In genomic region chr16:23867566-23867965, GRCh38 we compare ENCODE assay signal across 19 cellular contexts. TPM values are rescaled to one million over a fixed set of nuclear protein-coding genes. Genes with fewer than 3 reads are reported as not detected.
DNase-seq lines count a peak whose midpoint lies in the region; ATAC-seq, FAIRE-seq and TF ChIP-seq lines count a peak whose summit lies in the region.
"Had no signal": no experiment of that assay in that cellular context is flagged by ENCODE, and none has a peak within 500 bp of the region (broad histone marks: within the 10 kb centered on the region; RNA-seq: fewer than 3 reads in every experiment).

No MANE protein-coding gene starts in this region.

- H3K36me3 Mint-ChIP-seq in activated T-cell treated with anti-CD3 and anti-CD28 coated beads, Interleukin-2, amount 50 U/mL, for 24 hours (ENCODE audit: low read depth): peaks cover 25% of the 10 kb centered on the region
- H3K36me3 Mint-ChIP-seq in activated B cell treated with CpG ODN at 0.5 μM for 24 hours (ENCODE audit: low read depth): peaks cover 29% of the 10 kb centered on the region
- H3K36me3 Mint-ChIP-seq in stimulated activated naive B cell treated with anti-CD40 and anti-IgM and Interleukin-4, amounts not matched to agents 10 μg/mL and 1 μg/mL and 100 μg/mL, for 72 hours: peaks cover 9 to 35% of the 10 kb centered on the region in 2 donors

- no peak for DNase-seq in activated T-cell treated with anti-CD3 and anti-CD28 coated beads, Interleukin-2, amount 50 U/mL, for 24 hours
- no peak for DNase-seq in activated T-cell treated with anti-CD3 and anti-CD28 coated beads, Interleukin-2, amount 50 U/mL, for 1 hour
- DNase-seq in GM12891 (ENCODE audit: insufficient read length, low spot score): no peak
- no peak for DNase-seq in activated B cell treated with CpG ODN at 0.5 μM for 24 hours
- DNase-seq in stimulated activated naive B cell treated with anti-CD40 and anti-IgM and Interleukin-4, amounts not matched to agents 10 μg/mL and 1 μg/mL and 100 μg/mL, for 72 hours: no peak
- no peak for DNase-seq in NCI-H1092 treated with DMSO at 0.1 percent for 48 hours (lab: John Stamatoyannopoulos, UW)
- DNase-seq in NCI-H1930 (lab: John Stamatoyannopoulos, UW): no peak
- DNase-seq: 8988T; CD4-positive, CD25-positive, alpha-beta regulatory T cell; GOT3; HCEC 1CT; NCI-H1417; NCI-H1694 treated with DMSO at 0.1 percent for 48 hours; NCI-H446; NCI-H526; Peyer's patch; SJCRH30 had no signal

- peak; percentile 9 for FAIRE-seq in GM12891 (lab: Jason Lieb, UNC)

- no peak for TF ChIP-seq CTCF in activated B cell treated with CpG ODN at 0.5 μM for 24 hours (IDR thresholded peaks at IDR 0.05)

- no peaks in the 10 kb centered on the region for H3K27me3 Mint-ChIP-seq in activated T-cell treated with anti-CD3 and anti-CD28 coated beads, Interleukin-2, amount 50 U/mL, for 24 hours
- no peaks in the 10 kb centered on the region for H3K27me3 Mint-ChIP-seq in activated B cell treated with CpG ODN at 0.5 μM for 24 hours
- H3K27me3 Mint-ChIP-seq in stimulated activated naive B cell treated with anti-CD40 and anti-IgM and Interleukin-4, amounts not matched to agents 10 μg/mL and 1 μg/mL and 100 μg/mL, for 72 hours: no peaks in the 10 kb centered on the region
- H3K27me3 Mint-ChIP-seq: CD4-positive, CD25-positive, alpha-beta regulatory T cell had no signal

- POLR2A ChIA-PET in activated B cell treated with CpG ODN at 0.5 μM for 24 hours (lab: Charles Lee): interaction anchor here (0.6 kb wide), 1 partner anchor 25 kb away, joined by 4 read pairs; no protein-coding TSS in a partner anchor

- no peak for ATAC-seq in activated B cell treated with CpG ODN at 0.5 μM for 24 hours (ENCODE audit: low read depth)
- ATAC-seq in stimulated activated naive B cell treated with anti-CD40 and anti-IgM and Interleukin-4, amounts not matched to agents 10 μg/mL and 1 μg/mL and 100 μg/mL, for 72 hours (replicated peaks): no peak

- H3K9me3 Mint-ChIP-seq in activated T-cell treated with anti-CD3 and anti-CD28 coated beads, Interleukin-2, amount 50 U/mL, for 24 hours: no peaks in the 10 kb centered on the region
- H3K9me3 Mint-ChIP-seq in activated B cell treated with CpG ODN at 0.5 μM for 24 hours: no peaks in the 10 kb centered on the region
- no peaks in the 10 kb centered on the region for H3K9me3 Mint-ChIP-seq in stimulated activated naive B cell treated with anti-CD40 and anti-IgM and Interleukin-4, amounts not matched to agents 10 μg/mL and 1 μg/mL and 100 μg/mL, for 72 hours
- H3K9me3 Mint-ChIP-seq: CD4-positive, CD25-positive, alpha-beta regulatory T cell had no signal

- CTCF ChIA-PET in activated B cell treated with CpG ODN at 0.5 μM for 24 hours (lab: Charles Lee): interaction anchor here (1.4 to 5.3 kb wide), 3 partner anchors 10 to 142 kb away, joined by 4 to 22 read pairs (median 15); no protein-coding TSS in a partner anchor

- intact Hi-C loops in activated B cell treated with CpG ODN at 0.5 μM for 24 hours (cut with micrococcal nuclease): no loop called here

- no peak overlapping the region for H3K4me3 Mint-ChIP-seq in activated T-cell treated with anti-CD3 and anti-CD28 coated beads, Interleukin-2, amount 50 U/mL, for 24 hours
- H3K4me3 Mint-ChIP-seq in activated B cell treated with CpG ODN at 0.5 μM for 24 hours: no peak overlapping the region
- no peak overlapping the region for H3K4me3 Mint-ChIP-seq in stimulated activated naive B cell treated with anti-CD40 and anti-IgM and Interleukin-4, amounts not matched to agents 10 μg/mL and 1 μg/mL and 100 μg/mL, for 72 hours
- H3K4me3 Mint-ChIP-seq: CD4-positive, CD25-positive, alpha-beta regulatory T cell had no signal

- peaks cover 80% of the 10 kb centered on the region for H3K4me1 Mint-ChIP-seq in activated T-cell treated with anti-CD3 and anti-CD28 coated beads, Interleukin-2, amount 50 U/mL, for 24 hours (ENCODE audit: low read depth)
- H3K4me1 Mint-ChIP-seq in activated B cell treated with CpG ODN at 0.5 μM for 24 hours: peaks cover 90% of the 10 kb centered on the region
- peaks cover 60 to 89% of the 10 kb centered on the region in 2 donors for H3K4me1 Mint-ChIP-seq in stimulated activated naive B cell treated with anti-CD40 and anti-IgM and Interleukin-4, amounts not matched to agents 10 μg/mL and 1 μg/mL and 100 μg/mL, for 72 hours

- H3K27ac Mint-ChIP-seq in activated T-cell treated with anti-CD3 and anti-CD28 coated beads, Interleukin-2, amount 50 U/mL, for 24 hours: peak overlapping the region; percentile 2
- H3K27ac Mint-ChIP-seq in activated B cell treated with CpG ODN at 0.5 μM for 24 hours: peak overlapping the region; percentile 91
- peak overlapping the region; percentile 37 for H3K27ac Mint-ChIP-seq in stimulated activated naive B cell treated with anti-CD40 and anti-IgM and Interleukin-4, amounts not matched to agents 10 μg/mL and 1 μg/mL and 100 μg/mL, for 72 hours

- no peak for TF ChIP-seq POLR2A in GM12891 (IDR thresholded peaks at IDR 0.05; ENCODE audit: low read depth, low read length)

TF ChIP-seq in GM12891, 5 proteins besides CTCF, POLR2A, EP300 and RAD21:
- TF ChIP-seq TAF1 (IDR thresholded peaks at IDR 0.05; ENCODE audit: low read depth, low read length): no peak
- no peak for TF ChIP-seq PAX5 (IDR thresholded peaks at IDR 0.05; ENCODE audit: insufficient read depth, low read length, severe bottlenecking)
- TF ChIP-seq POLR2AphosphoS5 (IDR thresholded peaks at IDR 0.05; ENCODE audit: low read depth, low read length): no peak
- no peak for TF ChIP-seq SPI1 (IDR thresholded peaks at IDR 0.05; ENCODE audit: low read depth, low read length)
- TF ChIP-seq POU2F2 (IDR thresholded peaks at IDR 0.05; ENCODE audit: low read depth, low read length): no peak

RNA-seq across cellular contexts. Expression of gene PRKCB, which starts 31.8 kb away (rescaled TPM):
- polyA plus RNA-seq in GM12891 (2012; ENCODE audit: low read depth, missing spikeins): 98.4 TPM
- 122 and 146 TPM in 2 replicates for total RNA-seq in activated B cell treated with CpG ODN at 0.5 μM for 24 hours
- total RNA-seq: HT-29, SJCRH30 had no signal
- polyA plus RNA-seq: AG04450 had no signal

Comparison
In these comparisons a context has a peak if more than half of its experiments do, and no peak if none do; other contexts are left out.
1. H3K27ac Mint-ChIP-seq: peak in every context shown above with its lines; median percentile 91 in activated B cell treated with CpG ODN at 0.5 μM for 24 hours; 37 in stimulated activated naive B cell treated with anti-CD40 and anti-IgM and Interleukin-4, amounts not matched to agents 10 μg/mL and 1 μg/mL and 100 μg/mL, for 72 hours; 2 in activated T-cell treated with anti-CD3 and anti-CD28 coated beads, Interleukin-2, amount 50 U/mL, for 24 hours.